Comparison of ENCODE assay signal across 8 cellular contexts in genomic region chr2:89205153-89205552, GRCh38.
DNase-seq lines count a peak whose midpoint lies in the region; ATAC-seq and TF ChIP-seq lines count a peak whose summit lies in the region.
"Not testable (repeated sequence)": the region's sequence is repeated elsewhere in the genome, so short reads cannot be mapped to it uniquely, and the experiment has no call there.

No MANE protein-coding gene starts in this region.

- H2BK120ac ChIP-seq in mesendoderm (ENCODE audit: low read depth, low read length) = not testable (repeated sequence)

- H3K4me1 ChIP-seq in GM23248 (ENCODE audit: insufficient read depth); mesendoderm (ENCODE audit: control insufficient read depth, low read depth, low read length): not testable (repeated sequence)

- DNase-seq in CD1c-positive myeloid dendritic cell (ENCODE audit: extremely low spot score) = peak; percentile 31
- DNase-seq in GM23248 = peak; percentile 34
- peak; percentile 24 to 42 for DNase-seq in Kasumi-1 (lab: John Stamatoyannopoulos, UW)
- DNase-seq in RKO (ENCODE audit: low spot score) = peak; percentile 36
- peak; percentile 27 to 30 for DNase-seq in activated T-cell treated with anti-CD3 and anti-CD28 coated beads, Interleukin-2, amount 50 U/mL, for 72 hours
- not testable (repeated sequence) for DNase-seq in fibroblast of pulmonary artery (ENCODE audit: low read depth)
- peak; percentile 43 for DNase-seq in mesendoderm
- DNase-seq in stimulated activated CD8-positive, alpha-beta memory T cell treated with anti-CD3 and anti-CD28 coated beads, Interleukin-2, amount 100 ng/mL, for 48 hours (ENCODE audit: low read depth in 2 of 2) = peak; percentile 12 to 36

- peak; percentile 12 for TF ChIP-seq CTCF in fibroblast of pulmonary artery (IDR thresholded peaks at IDR 0.05; ENCODE audit: low read length, missing control alignments)

- H3K4me3 Mint-ChIP-seq in activated T-cell treated with anti-CD3 and anti-CD28 coated beads, Interleukin-2, amount 50 U/mL, for 72 hours = not testable (repeated sequence)

- H4K8ac ChIP-seq in mesendoderm (ENCODE audit: low read depth, low read length) = not testable (repeated sequence)

- not testable (repeated sequence) for H3K4ac ChIP-seq in mesendoderm (ENCODE audit: low read depth, low read length)

- H2AFZ ChIP-seq in GM23248 = not testable (repeated sequence)

- H3K56ac ChIP-seq in mesendoderm (ENCODE audit: low read length) = not testable (repeated sequence)

- H3F3A ChIP-seq in GM23248 (ENCODE audit: insufficient read depth) = not testable (repeated sequence)

- not testable (repeated sequence) for H3K27ac ChIP-seq in GM23248; mesendoderm (ENCODE audit: low read depth, low read length)

- H3K18ac ChIP-seq in mesendoderm (ENCODE audit: low read length) = not testable (repeated sequence)

- in situ Hi-C loops in GM23248 (cut with MboI) = not testable (repeated sequence)

- H3K27me3 ChIP-seq in GM23248 (replicated peaks; ENCODE audit: insufficient read depth); mesendoderm (ENCODE audit: insufficient read depth, low read length, poor library complexity): not testable (repeated sequence)

- H3K9me2 ChIP-seq in GM23248 (ENCODE audit: insufficient read depth) = not testable (repeated sequence)

- not testable (repeated sequence) for H3K4me3 ChIP-seq in GM23248; fibroblast of pulmonary artery (replicated peaks; ENCODE audit: low read depth, low read length); mesendoderm (ENCODE audit: low read length)

- not testable (repeated sequence) for H3K4me1 Mint-ChIP-seq in activated T-cell treated with anti-CD3 and anti-CD28 coated beads, Interleukin-2, amount 50 U/mL, for 72 hours (ENCODE audit: low read depth)

- not testable (repeated sequence) for H4K20me1 ChIP-seq in GM23248 (ENCODE audit: insufficient read depth)

- H3K79me2 ChIP-seq in GM23248 (ENCODE audit: insufficient read depth); mesendoderm (ENCODE audit: control insufficient read depth, insufficient read depth, low read length): not testable (repeated sequence)

- H3K36me3 ChIP-seq in GM23248 (ENCODE audit: low read depth); mesendoderm (ENCODE audit: control insufficient read depth, insufficient read depth, low read length): not testable (repeated sequence)

- H3K9me3 Mint-ChIP-seq in activated T-cell treated with anti-CD3 and anti-CD28 coated beads, Interleukin-2, amount 50 U/mL, for 72 hours = not testable (repeated sequence)

- not testable (repeated sequence) for H3K9ac ChIP-seq in GM23248; mesendoderm (ENCODE audit: low read length)

- not testable (repeated sequence) for H3K79me1 ChIP-seq in mesendoderm (ENCODE audit: low read length)

- not testable (repeated sequence) for H3K23ac ChIP-seq in mesendoderm (ENCODE audit: low read length)

- not testable (repeated sequence) for H2BK15ac ChIP-seq in mesendoderm (replicated peaks; ENCODE audit: low read depth)

- not testable (repeated sequence) for H2BK5ac ChIP-seq in mesendoderm (ENCODE audit: low read length)

- not testable (repeated sequence) for H4K5ac ChIP-seq in mesendoderm (ENCODE audit: low read length)

- not testable (repeated sequence) for H3K36me3 Mint-ChIP-seq in activated T-cell treated with anti-CD3 and anti-CD28 coated beads, Interleukin-2, amount 50 U/mL, for 72 hours (ENCODE audit: insufficient read depth in 2 of 2)

- H3K27ac Mint-ChIP-seq in activated T-cell treated with anti-CD3 and anti-CD28 coated beads, Interleukin-2, amount 50 U/mL, for 72 hours = not testable (repeated sequence)

- H3K27me3 Mint-ChIP-seq in activated T-cell treated with anti-CD3 and anti-CD28 coated beads, Interleukin-2, amount 50 U/mL, for 72 hours (ENCODE audit: low read depth) = not testable (repeated sequence)

- H3K4me2 ChIP-seq in GM23248 (ENCODE audit: unreplicated experiment); mesendoderm (ENCODE audit: low read length): not testable (repeated sequence)

- WGBS in GM23248 (ENCODE audit: low coverage in 1 of 2, low lambda C conversion rate in 2 of 2, missing lambda C conversion rate in 2 of 2), 2 experiments = 15 to 16% methylated on average over 11 of the region's 11 CpGs
- WGBS in mesendoderm (ENCODE audit: extremely low coverage, insufficient coverage, low lambda C conversion rate) = no CpG with 5 or more reads among the region's 11 CpGs

- H3K9me3 ChIP-seq in GM23248 (ENCODE audit: low read depth) = not testable (repeated sequence)

- H2AK5ac ChIP-seq in mesendoderm (ENCODE audit: low read length) = not testable (repeated sequence)

- ATAC-seq in activated T-cell treated with anti-CD3 and anti-CD28 coated beads, Interleukin-2, amount 50 U/mL, for 72 hours (replicated peaks in 1 of 2) = not testable (repeated sequence)
